ENCODE assay signal across 8 cellular contexts in genomic region chr3:47347217-47347801, GRCh38. TPM values are rescaled to one million over a fixed set of nuclear protein-coding genes. Genes with fewer than 3 reads are reported as not detected.
DNase-seq lines count a peak whose midpoint lies in the region; ATAC-seq, FAIRE-seq and TF ChIP-seq lines count a peak whose summit lies in the region.

No MANE protein-coding gene starts in this region.

- peak; percentile 81 for ATAC-seq in HG02852 (IDR thresholded peaks at IDR 0.05; ENCODE audit: unreplicated experiment)
- peak; percentile 53 for ATAC-seq in mucosa of descending colon
- no peak for ATAC-seq in HG03025 (IDR thresholded peaks at IDR 0.05; ENCODE audit: low FRiP score, unreplicated experiment)

- no peak overlapping the region for H3K27ac Mint-ChIP-seq in activated CD4-positive, alpha-beta memory T cell treated with anti-CD3 and anti-CD28 coated beads for 36 hours

- H3K27me3 Mint-ChIP-seq in activated CD4-positive, alpha-beta memory T cell treated with anti-CD3 and anti-CD28 coated beads for 36 hours, result no peaks in the 10 kb centered on the region

- no peak for FAIRE-seq in H54 (lab: Jason Lieb, UNC)

- no peak overlapping the region for H3K4me3 Mint-ChIP-seq in activated CD4-positive, alpha-beta memory T cell treated with anti-CD3 and anti-CD28 coated beads for 36 hours

- peaks cover 3% of the 10 kb centered on the region for H3K36me3 ChIP-seq in mucosa of descending colon (ENCODE audit: low read depth)

- no peaks in the 10 kb centered on the region for H3K9me3 Mint-ChIP-seq in activated CD4-positive, alpha-beta memory T cell treated with anti-CD3 and anti-CD28 coated beads for 36 hours

- no peaks in the 10 kb centered on the region for H3K4me1 ChIP-seq in mucosa of descending colon (ENCODE audit: low read depth)

- peaks cover 7% of the 10 kb centered on the region for H3K36me3 Mint-ChIP-seq in activated CD4-positive, alpha-beta memory T cell treated with anti-CD3 and anti-CD28 coated beads for 36 hours

- DNase-seq in GM13976 (ENCODE audit: low spot score) (peak; percentile 78), SKM-1 treated with dmso at 0.1 percent for 144 hours (lab: John Stamatoyannopoulos, UW; ENCODE audit: unreplicated experiment) (peak; percentile 92), mucosa of descending colon (peak in 1 of 3 donors; percentile 14), dedifferentiated amniotic fluid mesenchymal stem cell (ENCODE audit: extremely low spot score) (no peak), H54 (ENCODE audit: insufficient read length, low spot score) (no peak)
- no peak for DNase-seq in activated CD4-positive, alpha-beta memory T cell treated with anti-CD3 and anti-CD28 coated beads for 36 hours

- POLR2A ChIA-PET in activated CD4-positive, alpha-beta memory T cell treated with anti-CD3 and anti-CD28 coated beads for 36 hours (lab: Charles Lee), result no interaction called here

- H3K9me3 ChIP-seq in mucosa of descending colon, result no peaks in the 10 kb centered on the region

- intact Hi-C loops in mucosa of descending colon (cut with DNase I, micrococcal nuclease), result no loop called here
- intact Hi-C loops in activated CD4-positive, alpha-beta memory T cell treated with anti-CD3 and anti-CD28 coated beads for 36 hours (cut with micrococcal nuclease), result no loop called here

- TF ChIP-seq CTCF in GM13976 (IDR thresholded peaks at IDR 0.05; ENCODE audit: borderline replicate concordance, control extremely low read depth, extremely low read depth, insufficient read depth, missing control alignments), result no peak
- no peak for TF ChIP-seq CTCF in mucosa of descending colon (IDR thresholded peaks at IDR 0.05)

- TF ChIP-seq POLR2A in H54 (IDR thresholded peaks at IDR 0.05; ENCODE audit: low read depth, low read length), result no peak

- no peaks in the 10 kb centered on the region for H3K4me1 Mint-ChIP-seq in activated CD4-positive, alpha-beta memory T cell treated with anti-CD3 and anti-CD28 coated beads for 36 hours (ENCODE audit: low read depth)

- CTCF ChIA-PET in activated CD4-positive, alpha-beta memory T cell treated with anti-CD3 and anti-CD28 coated beads for 36 hours (lab: Charles Lee), result no interaction called here

- H3K4me3 ChIP-seq in mucosa of descending colon, result no peak overlapping the region

- in situ Hi-C loops in GM13976 (cut with MboI; ENCODE audit: low sequenced_read_pairs, unreplicated experiment), result no loop called here

RNA-seq across cellular contexts. Expression of gene PTPN23, which starts 33.5 kb away (rescaled TPM):
- 10 to 100 TPM; 36.7 to 48.2 (median 43.6) TPM for total RNA-seq in mucosa of descending colon
- total RNA-seq in activated CD4-positive, alpha-beta memory T cell treated with anti-CD3 and anti-CD28 coated beads for 36 hours, result 10 to 100 TPM; 27.9 to 29.7 TPM

Comparison
In these comparisons a context has a peak if more than half of its experiments do, and no peak if none do; other contexts are left out.
1. DNase-seq: peak in GM13976 (single experiment) and SKM-1 treated with dmso at 0.1 percent for 144 hours (single experiment); none in activated CD4-positive, alpha-beta memory T cell treated with anti-CD3 and anti-CD28 coated beads for 36 hours (single experiment), dedifferentiated amniotic fluid mesenchymal stem cell (single experiment) and H54 (single experiment).